Comparison of ENCODE assay signal across 19 cellular contexts in genomic region chr6:165805067-165805525, GRCh38.
DNase-seq lines count a peak whose midpoint lies in the region; TF ChIP-seq lines count a peak whose summit lies in the region.
"Had no signal": no experiment of that assay in that cellular context is flagged by ENCODE, and none has a peak within 500 bp of the region (broad histone marks: within the 10 kb centered on the region; RNA-seq: fewer than 3 reads in every experiment).

No MANE protein-coding gene starts in this region.

- DNase-seq in left ventricle myocardium inferior (no peak), cardiac septum (ENCODE audit: low spot score) (no peak), ovary (no peak), NCI-H2196 treated with DMSO at 0.1 percent for 48 hours (lab: John Stamatoyannopoulos, UW; ENCODE audit: unreplicated experiment) (no peak), NCI-H1436 (lab: John Stamatoyannopoulos, UW) (no peak), type B pancreatic cell (ENCODE audit: extremely low spot score, unreplicated experiment) (no peak), midbrain (lab: John Stamatoyannopoulos, UW) (no peak)
- DNase-seq: CD4-positive, CD25-positive, alpha-beta regulatory T cell; HFFc6; Kasumi-1; NCI-H187; NCI-H69; T-helper 17 cell had no signal

- 19 to 25% (median 22%) methylated on average over 29 to 38 of the region's 38 CpGs for WGBS in ovary, 3 donors

- no peak for TF ChIP-seq CTCF in left ventricle myocardium inferior (IDR thresholded peaks at IDR 0.05; ENCODE audit: borderline replicate concordance)
- no peak for TF ChIP-seq CTCF in ovary (IDR thresholded peaks at IDR 0.05)
- no peak for TF ChIP-seq CTCF in type B pancreatic cell (conservative IDR thresholded peaks at IDR 0.05)

- no peak overlapping the region for H3K27ac Mint-ChIP-seq in type B pancreatic cell
- H3K27ac Mint-ChIP-seq: activated CD4-positive, alpha-beta T cell treated with anti-CD3 and anti-CD28 coated beads for 36 hours; activated naive CD4-positive, alpha-beta T cell treated with anti-CD3 and anti-CD28 coated beads, Interleukin-2, amount 50 U/mL, for 72 hours; CD4-positive, CD25-positive, alpha-beta regulatory T cell; HFFc6; T-helper 17 cell had no signal

- TF ChIP-seq POLR2A in ovary (IDR thresholded peaks at IDR 0.05), result no peak

- H3K9me3 ChIP-seq in left ventricle myocardium inferior (replicated peaks) (peaks cover 8% of the 10 kb centered on the region), iPS-18c (ENCODE audit: control insufficient read depth, insufficient read depth, low read length) (no peaks in the 10 kb centered on the region), ovary (peaks cover 0 to 4% of the 10 kb centered on the region in 2 donors)
- H3K9me3 ChIP-seq: A549 had no signal

- peaks cover 40% of the 10 kb centered on the region for H3K4me1 ChIP-seq in left ventricle myocardium inferior
- H3K4me1 ChIP-seq in ovary (ENCODE audit: insufficient read depth), result peaks cover 4% of the 10 kb centered on the region
- H3K4me1 ChIP-seq: A549 had no signal

- peaks cover 73% of the 10 kb centered on the region for H3K27me3 Mint-ChIP-seq in type B pancreatic cell

- peak overlapping the region; percentile 71 for H3K27ac ChIP-seq in left ventricle myocardium inferior (replicated peaks)
- no peak overlapping the region for H3K27ac ChIP-seq in ovary
- H3K27ac ChIP-seq: A549, epithelial cell of prostate had no signal

- TF ChIP-seq EP300 in ovary (IDR thresholded peaks at IDR 0.05), result no peak

- H3K4me3 ChIP-seq in left ventricle myocardium inferior (peak overlapping the region; percentile 65), iPS-18c (ENCODE audit: insufficient read depth, low read depth, low read length) (peak overlapping the region; percentile 45; the same call in 1 of the 2 replicates), ovary (peak overlapping the region; percentile 45)
- H3K4me3 ChIP-seq: A549, lung had no signal

- no peaks in the 10 kb centered on the region for H3K36me3 ChIP-seq in left ventricle myocardium inferior
- no peaks in the 10 kb centered on the region for H3K36me3 ChIP-seq in ovary

- peaks cover 4% of the 10 kb centered on the region for H3K36me3 Mint-ChIP-seq in type B pancreatic cell
- H3K36me3 Mint-ChIP-seq: CD4-positive, CD25-positive, alpha-beta regulatory T cell had no signal

- peaks cover 5% of the 10 kb centered on the region for H3K9me3 Mint-ChIP-seq in type B pancreatic cell

- no peak overlapping the region for H3K4me3 Mint-ChIP-seq in type B pancreatic cell
- H3K4me3 Mint-ChIP-seq: activated CD4-positive, alpha-beta T cell treated with anti-CD3 and anti-CD28 coated beads for 36 hours; CD4-positive, CD25-positive, alpha-beta regulatory T cell; HFFc6; T-helper 17 cell had no signal

- intact Hi-C loops in left ventricle myocardium inferior (cut with micrococcal nuclease) (no loop called here), cardiac septum (cut with DNase I) (no loop called here), ovary (cut with DNase I) (no loop called here)

- H3K4me1 Mint-ChIP-seq in type B pancreatic cell (ENCODE audit: unreplicated experiment), result peaks cover 13% of the 10 kb centered on the region
- H3K4me1 Mint-ChIP-seq: activated CD4-positive, alpha-beta T cell treated with anti-CD3 and anti-CD28 coated beads for 36 hours; CD4-positive, CD25-positive, alpha-beta regulatory T cell had no signal

- H3K27me3 ChIP-seq in left ventricle myocardium inferior (ENCODE audit: low read depth) (peaks cover 17% of the 10 kb centered on the region), ovary (no peaks in the 10 kb centered on the region)
